In the genomic region with DNA sequence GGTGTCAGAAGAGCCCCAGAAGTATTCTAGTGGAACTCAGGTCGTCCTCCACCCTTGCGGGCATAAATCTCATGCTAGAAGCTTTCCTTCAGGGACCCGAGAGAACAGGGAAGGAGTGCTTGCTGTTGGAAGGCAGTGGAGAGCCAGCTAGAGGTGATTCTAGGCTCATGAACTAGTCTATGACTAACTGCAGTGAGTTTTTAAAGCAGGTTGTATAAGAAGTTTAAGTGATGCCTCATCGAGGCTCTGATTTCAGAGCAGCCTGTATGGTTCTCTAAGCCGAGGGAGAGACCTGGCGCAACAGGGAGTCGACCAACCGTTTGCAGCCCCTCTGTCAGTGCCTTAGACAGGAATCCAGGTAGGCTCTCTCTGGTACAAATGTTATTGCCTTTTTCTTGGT, we compare ENCODE assay signal across 18 cellular contexts.
A peak's percentile ranks its signal among the peaks of the same experiment; 100 is the strongest.
DNase-seq lines count a peak whose midpoint lies in the region; ATAC-seq and TF ChIP-seq lines count a peak whose summit lies in the region.
"Had no signal": no experiment of that assay in that cellular context is flagged by ENCODE, and none has a peak within 500 bp of the region (broad histone marks: within the 10 kb centered on the region; RNA-seq: fewer than 3 reads in every experiment).

No MANE protein-coding gene starts in this region.

- POLR2A ChIA-PET in SK-N-SH (lab: Yijun Ruan, JAX): no interaction called here

- TF ChIP-seq EP300 in SK-N-SH (IDR thresholded peaks at IDR 0.05; ENCODE audit: borderline replicate concordance in 1 of 2, low read depth in 1 of 2, low read length in 1 of 2): no peak

- H3K36me3 ChIP-seq in SK-N-SH (replicated peaks in 1 of 2; ENCODE audit: control insufficient read depth in 1 of 2, insufficient read depth in 2 of 2, low read length in 1 of 2) (peaks cover 0 to 8% of the 10 kb centered on the region in 2 experiments), adipocyte (ENCODE audit: control insufficient read depth, insufficient read depth, low read length, severe bottlenecking) (no peaks in the 10 kb centered on the region), psoas muscle (ENCODE audit: insufficient read depth in 1 of 2, low read depth in 1 of 2) (no peaks in the 10 kb centered on the region), neuronal stem cell (replicated peaks in 1 of 2; ENCODE audit: control insufficient read depth in 2 of 2, insufficient read depth in 2 of 2, low read length in 2 of 2) (peaks cover 0 to 15% of the 10 kb centered on the region in 2 donors)
- H3K36me3 ChIP-seq: upper lobe of left lung had no signal

- no peak for DNase-seq in SK-N-SH
- peak; percentile 16 for DNase-seq in adipocyte (ENCODE audit: low read depth)
- peak; percentile 24 to 53 for DNase-seq in foreskin fibroblast
- DNase-seq in psoas muscle: no peak
- DNase-seq in neuronal stem cell (ENCODE audit: low spot score): no peak
- DNase-seq in LoVo (ENCODE audit: low spot score): no peak
- DNase-seq in NCI-H345 treated with DMSO at 0.1 percent for 48 hours (lab: John Stamatoyannopoulos, UW; ENCODE audit: unreplicated experiment): no peak
- DNase-seq: activated naive CD8-positive, alpha-beta T cell treated with anti-CD3 and anti-CD28 coated beads, Interleukin-2, amount 10 ng/mL, durations not matched to agents 7 days and 5 days; Kasumi-1; natural killer cell; NCI-H1092 treated with DMSO at 0.1 percent for 48 hours; NCI-H524 treated with DMSO at 0.1 percent for 48 hours; stimulated activated CD4-positive, alpha-beta T cell treated with anti-CD3 and anti-CD28 coated beads, Interleukin-4, amount 100 ng/mL, for 4 hours; T1000; upper lobe of left lung had no signal

- no peak overlapping the region for H2AFZ ChIP-seq in SK-N-SH (ENCODE audit: low read depth)
- H2AFZ ChIP-seq in neuronal stem cell (ENCODE audit: low read length): no peak overlapping the region

- peaks cover 15% of the 10 kb centered on the region for H4K20me1 ChIP-seq in SK-N-SH (ENCODE audit: insufficient read depth)

- no peak overlapping the region for H2BK120ac ChIP-seq in neuronal stem cell (ENCODE audit: low read depth, low read length)

- H3K9me2 ChIP-seq in SK-N-SH: no peaks in the 10 kb centered on the region

- H2BK15ac ChIP-seq in neuronal stem cell (ENCODE audit: low read length): no peak overlapping the region

- CTCF ChIA-PET in SK-N-SH (lab: Yijun Ruan, JAX): no interaction called here

- no peak overlapping the region for H3K14ac ChIP-seq in neuronal stem cell (ENCODE audit: low read length)

- H3K9me3 ChIP-seq in SK-N-SH (no peaks in the 10 kb centered on the region), adipocyte (ENCODE audit: control insufficient read depth, low read length) (no peaks in the 10 kb centered on the region), psoas muscle (no peaks in the 10 kb centered on the region), neuronal stem cell (replicated peaks in 1 of 2; ENCODE audit: control insufficient read depth in 2 of 2, insufficient read depth in 1 of 2, low read depth in 1 of 2, low read length in 2 of 2) (no peaks in the 10 kb centered on the region)
- H3K9me3 ChIP-seq: gastroesophageal sphincter, upper lobe of left lung had no signal

- TF ChIP-seq CTCF in SK-N-SH (IDR thresholded peaks at IDR 0.05) (no peak), foreskin fibroblast (IDR thresholded peaks at IDR 0.05; ENCODE audit: low read depth, low read length) (no peak), psoas muscle (IDR thresholded peaks at IDR 0.05) (no peak)

- no peaks in the 10 kb centered on the region for H3K27me3 ChIP-seq in SK-N-SH (ENCODE audit: insufficient read depth)
- H3K27me3 ChIP-seq in adipocyte (replicated peaks; ENCODE audit: control insufficient read depth, insufficient read depth, low read length): no peaks in the 10 kb centered on the region
- H3K27me3 ChIP-seq in psoas muscle (ENCODE audit: insufficient read depth in 3 of 3, low read length in 2 of 3): no peaks in the 10 kb centered on the region
- H3K27me3 ChIP-seq in neuronal stem cell (ENCODE audit: control insufficient read depth in 3 of 3, insufficient read depth in 3 of 3, low read depth in 1 of 3, low read length in 3 of 3): no peaks in the 10 kb centered on the region
- H3K27me3 ChIP-seq: gastroesophageal sphincter, upper lobe of left lung had no signal

- TF ChIP-seq RAD21 in SK-N-SH (IDR thresholded peaks at IDR 0.05; ENCODE audit: low read length): no peak

- peaks cover 11% of the 10 kb centered on the region; the same call in 1 of the 2 replicates for H3K79me2 ChIP-seq in SK-N-SH (ENCODE audit: insufficient read depth)

- H2BK5ac ChIP-seq in neuronal stem cell (ENCODE audit: low read length): no peak overlapping the region

- intact Hi-C loops in psoas muscle (cut with DNase I): no loop called here

- no peak overlapping the region for H2BK12ac ChIP-seq in neuronal stem cell (ENCODE audit: low read length)

- no peak overlapping the region for H3K18ac ChIP-seq in neuronal stem cell (ENCODE audit: low read length)

- H3F3A ChIP-seq in SK-N-SH (replicated peaks; ENCODE audit: insufficient read depth): no peaks in the 10 kb centered on the region

- H3K4ac ChIP-seq in neuronal stem cell (ENCODE audit: low read length): no peak overlapping the region

- H3K23ac ChIP-seq in neuronal stem cell (ENCODE audit: low read depth, low read length, poor library complexity): no peak overlapping the region

- no peak overlapping the region for H3K9ac ChIP-seq in SK-N-SH
- no peak overlapping the region for H3K9ac ChIP-seq in adipocyte (ENCODE audit: low read length)
- H3K9ac ChIP-seq in neuronal stem cell (ENCODE audit: low read depth, low read length, poor library complexity): no peak overlapping the region

- no peak; the same call in 2 of the 3 replicates for ATAC-seq in SK-N-SH treated with all-trans-retinoic acid at 6 μM for 48 hours
- ATAC-seq in psoas muscle: peak in 3 of 4 donors; percentile 18 to 48 (median 25)
- ATAC-seq: gastroesophageal sphincter, natural killer cell had no signal

- H3K4me3 ChIP-seq in SK-N-SH (ENCODE audit: low read depth in 2 of 2, low read length in 1 of 2): no peak overlapping the region
- H3K4me3 ChIP-seq in adipocyte (ENCODE audit: low read length): no peak overlapping the region
- H3K4me3 ChIP-seq in foreskin fibroblast (ENCODE audit: low read depth in 1 of 2, low read length in 2 of 2): no peak overlapping the region
- no peak overlapping the region for H3K4me3 ChIP-seq in psoas muscle
- no peak overlapping the region for H3K4me3 ChIP-seq in neuronal stem cell (ENCODE audit: low read length in 2 of 2)
- H3K4me3 ChIP-seq: gastroesophageal sphincter, upper lobe of left lung had no signal

- H4K91ac ChIP-seq in neuronal stem cell (ENCODE audit: low read depth, low read length, poor library complexity): no peak overlapping the region

- H2AK5ac ChIP-seq in neuronal stem cell (ENCODE audit: low read depth, low read length): no peak overlapping the region

- no peak overlapping the region for H4K8ac ChIP-seq in neuronal stem cell (ENCODE audit: low read depth, low read length)

- H3K4me2 ChIP-seq in SK-N-SH (no peak overlapping the region), neuronal stem cell (ENCODE audit: insufficient read depth, low read length, poor library complexity, severe bottlenecking) (no peak overlapping the region)

- H3K79me1 ChIP-seq in neuronal stem cell (ENCODE audit: low read depth, low read length): peaks cover 3% of the 10 kb centered on the region

- WGBS in SK-N-SH (ENCODE audit: low lambda C conversion rate): 84% methylated on average over 5 of the region's 8 CpGs
- WGBS in psoas muscle, 3 donors: 92 to 94% (median 92%) methylated on average over 8 of the region's 8 CpGs
- no CpG with 5 or more reads among the region's 8 CpGs for WGBS in neuronal stem cell (ENCODE audit: extremely low coverage in 2 of 2, insufficient read length in 2 of 2, insufficient replicate concordance in 1 of 2), 2 donors

- no peak overlapping the region for H3K27ac ChIP-seq in SK-N-SH (ENCODE audit: low read depth in 2 of 2, low read length in 1 of 2)
- H3K27ac ChIP-seq in psoas muscle: no peak overlapping the region
- no peak overlapping the region for H3K27ac ChIP-seq in neuronal stem cell (replicated peaks; ENCODE audit: low read length)
- H3K27ac ChIP-seq: 22Rv1, gastroesophageal sphincter, upper lobe of left lung had no signal

- H3K4me1 ChIP-seq in SK-N-SH (ENCODE audit: control insufficient read depth in 1 of 2, insufficient read depth in 2 of 2, low read depth in 1 of 2, low read length in 1 of 2) (peaks cover 0 to 22% of the 10 kb centered on the region in 2 experiments; a peak in 2 of 4 replicates), adipocyte (ENCODE audit: control insufficient read depth, insufficient read depth, low read length) (peaks cover 8% of the 10 kb centered on the region), psoas muscle (peaks cover 11% of the 10 kb centered on the region), neuronal stem cell (ENCODE audit: control insufficient read depth in 2 of 2, insufficient read depth in 1 of 2, low read depth in 1 of 2, low read length in 2 of 2) (no peaks in the 10 kb centered on the region)

TF ChIP-seq in SK-N-SH, 30 proteins besides CTCF, POLR2A, EP300 and RAD21 (continues in another document):
- TF ChIP-seq MXI1 (IDR thresholded peaks at IDR 0.05; ENCODE audit: low read depth, low read length) (no peak), FOSL2 (IDR thresholded peaks at IDR 0.05; ENCODE audit: borderline replicate concordance, low read depth) (0 out of 2 replicates have a peak, but pooled peaks have one; percentile 12), USF1 (IDR thresholded peaks at IDR 0.05; ENCODE audit: borderline replicate concordance, low read depth) (no peak)

TF ChIP-seq in SK-N-SH treated with all-trans-retinoic acid at 6 μM for 48 hours, 23 proteins besides CTCF, POLR2A, EP300 and RAD21 (continues in another document):
- no peak for TF ChIP-seq ZFP30 (CRISPR knock-in tag; IDR thresholded peaks at IDR 0.05)
- TF ChIP-seq GLIS3 (CRISPR knock-in tag; IDR thresholded peaks at IDR 0.05): no peak
- no peak for TF ChIP-seq TCF4 (CRISPR knock-in tag; IDR thresholded peaks at IDR 0.05; ENCODE audit: borderline replicate concordance)
- TF ChIP-seq PPARA (CRISPR knock-in tag; IDR thresholded peaks at IDR 0.05; ENCODE audit: borderline replicate concordance): no peak
- TF ChIP-seq ARNTL (CRISPR knock-in tag; IDR thresholded peaks at IDR 0.05; ENCODE audit: borderline replicate concordance, low read depth): no peak

Comparison
In these comparisons a context has a peak if more than half of its experiments do, and no peak if none do; other contexts are left out.
1. DNase-seq: peak in adipocyte (single experiment) and foreskin fibroblast (2 of 2); none in SK-N-SH (single experiment), psoas muscle (0 of 2), neuronal stem cell (single experiment), LoVo (single experiment) and NCI-H345 treated with DMSO at 0.1 percent for 48 hours (single experiment).